ENCODE assay signal across 9 cellular contexts in genomic region chr19:21604941-21605548, GRCh38.
DNase-seq lines count a peak whose midpoint lies in the region; ATAC-seq and TF ChIP-seq lines count a peak whose summit lies in the region.
"Had no signal": no experiment of that assay in that cellular context is flagged by ENCODE, and none has a peak within 500 bp of the region (broad histone marks: within the 10 kb centered on the region; RNA-seq: fewer than 3 reads in every experiment).

No MANE protein-coding gene starts in this region.

- no peaks in the 10 kb centered on the region for H3K79me2 ChIP-seq in Loucy (ENCODE audit: insufficient read depth, low read length)

- POLR2A ChIA-PET in AG04449 (lab: Yijun Ruan, JAX) = no interaction called here

- no peak for DNase-seq in AG04449 (ENCODE audit: low read depth, low spot score)
- DNase-seq in colonic mucosa = peak; percentile 42
- DNase-seq in globus pallidus (ENCODE audit: low spot score) = no peak
- no peak for DNase-seq in Kasumi-1 (lab: John Stamatoyannopoulos, UW)
- no peak for DNase-seq in cerebellum (ENCODE audit: low spot score)

- ATAC-seq in HG03457 (IDR thresholded peaks at IDR 0.05; ENCODE audit: unreplicated experiment) = no peak
- ATAC-seq: GM12878 had no signal

- H4K20me1 ChIP-seq in Loucy (ENCODE audit: insufficient read depth, low read length, poor library complexity, severe bottlenecking) = no peaks in the 10 kb centered on the region

- H3K9me2 ChIP-seq in Loucy (replicated peaks; ENCODE audit: low read depth, low read length) = no peaks in the 10 kb centered on the region

- intact Hi-C loops in colonic mucosa (cut with DNase I) = no loop called here

- H3K4me2 ChIP-seq in Loucy (ENCODE audit: low read depth, low read length, poor library complexity, severe bottlenecking) = peak overlapping the region; percentile 86

- H3K27me3 ChIP-seq in Loucy (ENCODE audit: insufficient read depth, low read length, poor library complexity, severe bottlenecking) = no peaks in the 10 kb centered on the region
- no peaks in the 10 kb centered on the region for H3K27me3 ChIP-seq in colonic mucosa
- no peaks in the 10 kb centered on the region for H3K27me3 ChIP-seq in mucosa of stomach (ENCODE audit: control insufficient read depth, insufficient read depth, low read length)

- peaks cover 7% of the 10 kb centered on the region; the same call in 1 of the 2 replicates for H3F3A ChIP-seq in Loucy (ENCODE audit: low read depth)

- H2AFZ ChIP-seq in Loucy (ENCODE audit: low read length) = peak overlapping the region; percentile 84

- H3K27ac ChIP-seq in colonic mucosa = peak overlapping the region; percentile 53

- no peaks in the 10 kb centered on the region for H3K36me3 ChIP-seq in Loucy (ENCODE audit: insufficient read depth, low read length)
- no peaks in the 10 kb centered on the region for H3K36me3 ChIP-seq in colonic mucosa
- no peaks in the 10 kb centered on the region for H3K36me3 ChIP-seq in mucosa of stomach (ENCODE audit: control insufficient read depth, insufficient read depth, low read length)

- H3K9me3 ChIP-seq in Loucy (ENCODE audit: insufficient read depth, low read depth, low read length) (no peaks in the 10 kb centered on the region), colonic mucosa (no peaks in the 10 kb centered on the region), mucosa of stomach (ENCODE audit: control insufficient read depth, low read length) (no peaks in the 10 kb centered on the region)

- H3K9ac ChIP-seq in Loucy (ENCODE audit: low read depth, low read length, poor library complexity, severe bottlenecking) = peak overlapping the region; percentile 73
- peak overlapping the region in 1 of 2 donors; percentile 71 for H3K9ac ChIP-seq in colonic mucosa (ENCODE audit: low read depth in 2 of 2, low read length in 2 of 2)
- H3K9ac ChIP-seq in mucosa of stomach (ENCODE audit: low read length) = peak overlapping the region; percentile 70

- H3K4me3 ChIP-seq in AG04449 (ENCODE audit: low read depth, low read length) (peak overlapping the region; percentile 48), Loucy (ENCODE audit: low read length, poor library complexity, severe bottlenecking) (peak overlapping the region; percentile 69), colonic mucosa (peak overlapping the region; percentile 36), mucosa of stomach (ENCODE audit: low read length) (peak overlapping the region; percentile 44)
- H3K4me3 ChIP-seq: GM12878 had no signal

- H3K4me1 ChIP-seq in Loucy (ENCODE audit: insufficient read depth, low read length, poor library complexity, severe bottlenecking) (peaks cover 51% of the 10 kb centered on the region), colonic mucosa (peaks cover 5% of the 10 kb centered on the region), mucosa of stomach (ENCODE audit: control insufficient read depth, insufficient read depth, low read length) (peaks cover 13% of the 10 kb centered on the region)

- CTCF ChIA-PET in AG04449 (lab: Yijun Ruan, JAX) = no interaction called here

- TF ChIP-seq CTCF in AG04449 (IDR thresholded peaks at IDR 0.05; ENCODE audit: insufficient read depth, low read length, missing control alignments) (no peak), Loucy (conservative IDR thresholded peaks at IDR 0.05; ENCODE audit: low read length) (no peak), colonic mucosa (IDR thresholded peaks at IDR 0.05) (no peak)
